ENCODE assay signal across 22 cellular contexts in genomic region chr7:113389247-113389646, GRCh38.
A peak's percentile ranks its signal among the peaks of the same experiment; 100 is the strongest.
DNase-seq lines count a peak whose midpoint lies in the region; TF ChIP-seq lines count a peak whose summit lies in the region.
"Had no signal": no experiment of that assay in that cellular context is flagged by ENCODE, and none has a peak within 500 bp of the region (broad histone marks: within the 10 kb centered on the region; RNA-seq: fewer than 3 reads in every experiment).

No MANE protein-coding gene starts in this region.

- peak overlapping the region; percentile 20 for H3K27ac Mint-ChIP-seq in activated naive CD4-positive, alpha-beta T cell treated with anti-CD3 and anti-CD28 coated beads, Interleukin-2, amount 50 U/mL, for 24 hours
- H3K27ac Mint-ChIP-seq: CD14-positive monocyte; CD4-positive, CD25-positive, alpha-beta regulatory T cell; CD8-positive, alpha-beta memory T cell had no signal

- H3K4me1 Mint-ChIP-seq in activated naive CD4-positive, alpha-beta T cell treated with anti-CD3 and anti-CD28 coated beads, Interleukin-2, amount 50 U/mL, for 24 hours: no peaks in the 10 kb centered on the region
- H3K4me1 Mint-ChIP-seq: CD14-positive monocyte; CD4-positive, alpha-beta memory T cell; CD4-positive, CD25-positive, alpha-beta regulatory T cell; CD8-positive, alpha-beta memory T cell had no signal

- no peaks in the 10 kb centered on the region for H3K36me3 Mint-ChIP-seq in activated naive CD4-positive, alpha-beta T cell treated with anti-CD3 and anti-CD28 coated beads, Interleukin-2, amount 50 U/mL, for 24 hours
- H3K36me3 Mint-ChIP-seq: CD14-positive monocyte; CD4-positive, alpha-beta memory T cell; CD4-positive, CD25-positive, alpha-beta regulatory T cell; CD8-positive, alpha-beta memory T cell had no signal

- no peak for TF ChIP-seq CTCF in VCaP (conservative IDR thresholded peaks at IDR 0.05)

- no peaks in the 10 kb centered on the region for H3K9me3 Mint-ChIP-seq in activated naive CD4-positive, alpha-beta T cell treated with anti-CD3 and anti-CD28 coated beads, Interleukin-2, amount 50 U/mL, for 24 hours

- no peaks in the 10 kb centered on the region for H3K27me3 Mint-ChIP-seq in activated naive CD4-positive, alpha-beta T cell treated with anti-CD3 and anti-CD28 coated beads, Interleukin-2, amount 50 U/mL, for 24 hours
- H3K27me3 Mint-ChIP-seq: CD4-positive, CD25-positive, alpha-beta regulatory T cell; CD8-positive, alpha-beta memory T cell had no signal

- no peak overlapping the region for H3K4me3 Mint-ChIP-seq in activated naive CD4-positive, alpha-beta T cell treated with anti-CD3 and anti-CD28 coated beads, Interleukin-2, amount 50 U/mL, for 24 hours
- H3K4me3 Mint-ChIP-seq: CD14-positive monocyte; CD4-positive, alpha-beta memory T cell; CD4-positive, CD25-positive, alpha-beta regulatory T cell; CD8-positive, alpha-beta memory T cell had no signal

- peak overlapping the region; percentile 86; the same call in 1 of the 2 replicates for H3K27ac ChIP-seq in VCaP
- H3K27ac ChIP-seq in caudate nucleus (ENCODE audit: low read depth, low read length): no peak overlapping the region
- H3K27ac ChIP-seq: BLaER1 had no signal

- no peak for DNase-seq in activated naive CD4-positive, alpha-beta T cell treated with anti-CD3 and anti-CD28 coated beads, Interleukin-2, amount 50 U/mL, for 16 hours
- DNase-seq in SIG-M5 (lab: John Stamatoyannopoulos, UW) (no peak), caudate nucleus (lab: John Stamatoyannopoulos, UW) (no peak)
- DNase-seq: 8988T; ACHN; BE2C; C1 segment of cervical spinal cord; CD4-positive, alpha-beta memory T cell; CD4-positive, CD25-positive, alpha-beta regulatory T cell; CD8-positive, alpha-beta memory T cell; COR-L47; DMS 273 treated with DMSO at 0.1 percent for 48 hours; DMS153; DMS53; DMS79; DND-41; EL; GDM1 had no signal
